Comparison of ENCODE assay signal across 23 cellular contexts in the genomic region with DNA sequence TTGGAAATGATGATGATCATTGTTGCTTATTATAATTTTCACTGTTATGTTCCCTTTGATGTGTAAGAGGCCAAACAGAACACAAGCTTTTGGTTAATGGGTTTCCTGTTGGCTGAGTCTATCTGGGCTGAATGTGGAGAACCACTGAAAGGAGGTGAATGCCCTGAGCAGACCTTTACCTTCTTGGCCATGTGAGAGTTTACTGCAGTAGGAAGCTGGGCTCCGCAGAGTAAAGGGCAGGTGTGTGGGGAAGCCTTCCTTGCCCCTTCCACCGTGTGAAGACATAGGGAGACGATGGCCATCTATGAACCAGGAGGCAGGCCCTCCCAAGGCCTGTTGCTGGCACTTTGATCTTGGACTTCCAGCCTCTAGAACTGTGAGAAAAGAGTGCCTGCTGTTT.
A peak's percentile ranks its signal among the peaks of the same experiment; 100 is the strongest.
DNase-seq lines count a peak whose midpoint lies in the region; ATAC-seq, FAIRE-seq and TF ChIP-seq lines count a peak whose summit lies in the region.
"Had no signal": no experiment of that assay in that cellular context is flagged by ENCODE, and none has a peak within 500 bp of the region (broad histone marks: within the 10 kb centered on the region; RNA-seq: fewer than 3 reads in every experiment).

No MANE protein-coding gene starts in this region.

- no peak overlapping the region for H3K4me3 ChIP-seq in breast epithelium
- no peak overlapping the region for H3K4me3 ChIP-seq in mammary epithelial cell (replicated peaks in 1 of 3; ENCODE audit: insufficient read depth in 1 of 3, low read depth in 2 of 3, low read length in 3 of 3)
- 0 out of 8 replicates have a peak overlapping the region, but pooled peaks of 1 of the 4 experiments have one; percentile 12 for H3K4me3 ChIP-seq in H1 (ENCODE audit: extremely low read depth in 1 of 4, insufficient read depth in 2 of 4, low read depth in 3 of 4, low read length in 4 of 4)
- H3K4me3 ChIP-seq in neuron (ENCODE audit: low read length) = no peak overlapping the region
- H3K4me3 ChIP-seq in uterus = no peak overlapping the region
- H3K4me3 ChIP-seq: cardiac muscle cell, heart left ventricle, MG63, mucosa of descending colon, transverse colon had no signal

- no TSS peak for BruUV-seq in mammary epithelial cell (replicated peaks; lab: Mats Ljungman, UMichigan)

- H3K56ac ChIP-seq in H1 (replicated peaks; ENCODE audit: insufficient read length, low read depth, low read length) = no peak overlapping the region

- intact Hi-C loops in breast epithelium (cut with DNase I; ENCODE audit: low total_unique reads) = loop anchor here (10.0 kb wide), 3 partner anchors 153 to 533 kb away; no protein-coding TSS in a partner anchor
- intact Hi-C loops in mammary epithelial cell (cut with micrococcal nuclease) = loop anchor here (1.0 to 10.0 kb wide), 7 partner anchors 122 to 557 kb away; a partner anchor contains a TSS
- intact Hi-C loops in uterus (cut with DNase I; ENCODE audit: low total_unique reads) = loop anchor here (5.0 kb wide), 1 partner anchor 155 kb away; no protein-coding TSS in a partner anchor

- dilution Hi-C loops in mammary epithelial cell (cut with HindIII; ENCODE audit: low sequenced_read_pairs) = loop anchor here (5.0 to 25.0 kb wide), 3 partner anchors 85 to 555 kb away; no protein-coding TSS in a partner anchor

- H2BK12ac ChIP-seq in H1 (ENCODE audit: low read depth, low read length) = peak overlapping the region; percentile 35; the same call in 1 of the 2 replicates

- H3K4me1 ChIP-seq in breast epithelium (peaks cover 5 to 9% of the 10 kb centered on the region in 2 donors), mammary epithelial cell (ENCODE audit: insufficient read depth, low read length) (peaks cover 10% of the 10 kb centered on the region), H1 (replicated peaks in 1 of 4; ENCODE audit: control insufficient read depth in 3 of 4, insufficient read depth in 4 of 4, low read length in 3 of 4) (peaks cover 3 to 21% (median 11%) of the 10 kb centered on the region in 4 experiments; a peak in 6 of 7 replicates), neuron (ENCODE audit: insufficient read depth, low read length) (peaks cover 22% of the 10 kb centered on the region), uterus (peaks cover 0 to 6% of the 10 kb centered on the region in 2 donors)

- H3K18ac ChIP-seq in H1 (ENCODE audit: extremely low read depth, low read length) = peak overlapping the region; percentile 9; the same call in 1 of the 2 replicates

- 0 out of 2 replicates have a peak overlapping the region, but pooled peaks have one; percentile 3 for H2AK5ac ChIP-seq in H1 (ENCODE audit: low read depth, low read length)

- ATAC-seq in GM19463 (IDR thresholded peaks at IDR 0.05; ENCODE audit: unreplicated experiment) = no peak
- ATAC-seq: activated CD8-positive, alpha-beta T cell treated with anti-CD3 and anti-CD28 coated beads for 36 hours; heart left ventricle; mucosa of descending colon had no signal

- no peak for DNase-seq in breast epithelium (ENCODE audit: low spot score in 2 of 2)
- DNase-seq in mammary epithelial cell = no peak
- no peak for DNase-seq in H1 (ENCODE audit: low read depth in 1 of 2, low spot score in 2 of 2)
- DNase-seq in uterus = no peak
- DNase-seq in NCI-H1436 treated with DMSO at 0.1 percent for 48 hours (lab: John Stamatoyannopoulos, UW) = no peak
- DNase-seq in GM13977 (ENCODE audit: low spot score) = no peak
- DNase-seq: activated B cell treated with CpG ODN at 0.5 μM for 24 hours; activated CD8-positive, alpha-beta T cell treated with anti-CD3 and anti-CD28 coated beads for 36 hours; activated gamma-delta T cell treated with Interleukin-2 at 50 U/mL for 16 hours; AML-193; CD8-positive, alpha-beta memory T cell; heart left ventricle; MG63; mucosa of descending colon; NCI-H524 treated with DMSO at 0.1 percent for 48 hours; nucleus accumbens; retina; stimulated activated CD4-positive, alpha-beta T cell treated with anti-CD3 and anti-CD28 coated beads, Interleukin-4, amount 100 ng/mL, for 24 hours; transverse colon had no signal

- H3K14ac ChIP-seq in H1 (ENCODE audit: insufficient read length) = no peak overlapping the region

- H4K20me1 ChIP-seq in mammary epithelial cell (ENCODE audit: insufficient read depth, low read length) = no peaks in the 10 kb centered on the region
- H4K20me1 ChIP-seq in H1 (replicated peaks in 1 of 2; ENCODE audit: control insufficient read depth in 1 of 2, insufficient read depth in 2 of 2, low read length in 2 of 2) = no peaks in the 10 kb centered on the region

- CTCF ChIA-PET in mammary epithelial cell (lab: Charles Lee; ENCODE audit: low non-redundant PET) (interaction anchor here (1.5 kb wide), 1 partner anchor 156 kb away, joined by 5 read pairs; no protein-coding TSS in a partner anchor), H1 (lab: Charles Lee; ENCODE audit: partially characterized antibody) (interaction anchor here (0.6 to 8.7 kb wide), 69 partner anchors 10 to 587 kb away, joined by 3 to 214 read pairs (median 5); a partner anchor contains a TSS)

- H2AFZ ChIP-seq in mammary epithelial cell (ENCODE audit: low read depth, low read length) (no peak overlapping the region), H1 (ENCODE audit: low read length) (peak overlapping the region; percentile 92), neuron (ENCODE audit: low read depth, low read length) (peak overlapping the region; percentile 57)

- no peak overlapping the region for H3K23ac ChIP-seq in H1 (ENCODE audit: insufficient read length)

- H3K27me3 ChIP-seq in breast epithelium (no peaks in the 10 kb centered on the region), mammary epithelial cell (ENCODE audit: insufficient read depth, low read length) (no peaks in the 10 kb centered on the region), H1 (replicated peaks in 1 of 4; ENCODE audit: control insufficient read depth in 3 of 4, extremely low read depth in 1 of 4, insufficient read depth in 3 of 4, low read length in 3 of 4) (no peaks in the 10 kb centered on the region), neuron (ENCODE audit: insufficient read depth, low read length) (no peaks in the 10 kb centered on the region), uterus (no peaks in the 10 kb centered on the region)
- H3K27me3 ChIP-seq: cardiac muscle cell, heart left ventricle, MG63, transverse colon had no signal

- peak overlapping the region; percentile 29; the same call in 1 of the 2 replicates for H2BK15ac ChIP-seq in H1 (ENCODE audit: low read length)

- 73% methylated on average over 3 of the region's 3 CpGs for WGBS in mammary epithelial cell (ENCODE audit: low coverage, missing lambda C conversion rate)
- WGBS in H1 (ENCODE audit: extremely low coverage in 1 of 2, insufficient coverage in 1 of 2, insufficient read length in 1 of 2, insufficient replicate concordance in 2 of 2, low coverage in 1 of 2, low lambda C conversion rate in 2 of 2, missing lambda C conversion rate in 1 of 2), 2 experiments = 93% methylated on average over 3 of the region's 3 CpGs; no CpG with 5 or more reads in 1 of the 2 experiments

- H3K9ac ChIP-seq in mammary epithelial cell (ENCODE audit: insufficient read depth, low read length) (no peak overlapping the region), H1 (replicated peaks in 1 of 4; ENCODE audit: extremely low read depth in 1 of 4, low read depth in 3 of 4, low read length in 3 of 4) (no peak overlapping the region)

- POLR2A ChIA-PET in H1 (lab: Charles Lee; ENCODE audit: partially characterized antibody) = interaction anchor here (0.7 to 1.8 kb wide), 4 partner anchors 9 to 138 kb away, joined by 3 to 5 read pairs (median 4); no protein-coding TSS in a partner anchor

- FAIRE-seq in H1 (lab: Jason Lieb, UNC) = no peak
- FAIRE-seq: H54 had no signal

- H3K36me3 ChIP-seq in breast epithelium (no peaks in the 10 kb centered on the region), mammary epithelial cell (ENCODE audit: insufficient read depth, low read length) (no peaks in the 10 kb centered on the region), H1 (ENCODE audit: control insufficient read depth in 2 of 4, insufficient read depth in 4 of 4, low read length in 3 of 4) (no peaks in the 10 kb centered on the region), neuron (ENCODE audit: insufficient read depth, low read length) (no peaks in the 10 kb centered on the region), uterus (no peaks in the 10 kb centered on the region)
- H3K36me3 ChIP-seq: cardiac muscle cell, heart left ventricle, MG63, transverse colon had no signal

- peak overlapping the region; percentile 86; the same call in 1 of the 2 replicates for H2BK20ac ChIP-seq in H1 (ENCODE audit: low read length)

- TF ChIP-seq POLR2A in breast epithelium (IDR thresholded peaks at IDR 0.05) (no peak), H1 (IDR thresholded peaks at IDR 0.05; ENCODE audit: control extremely low read depth in 1 of 2, low read depth in 2 of 2, low read length in 2 of 2) (no peak), uterus (IDR thresholded peaks at IDR 0.05) (no peak)

- H3K23me2 ChIP-seq in H1 (ENCODE audit: low read depth, low read length) = no peaks in the 10 kb centered on the region; the same call in 1 of the 2 replicates

- H4K91ac ChIP-seq in H1 (replicated peaks; ENCODE audit: insufficient read length, low read length) = no peak overlapping the region

- 0 out of 2 replicates have a peak overlapping the region, but pooled peaks have one; percentile 68 for H2BK5ac ChIP-seq in H1 (ENCODE audit: low read depth, low read length)

- in situ Hi-C loops in mammary epithelial cell (cut with MboI; ENCODE audit: low sequenced_read_pairs in 2 of 2) = loop anchor here in 1 of 2 donors (5.0 to 25.0 kb wide), 3 partner anchors 155 to 545 kb away; no protein-coding TSS in a partner anchor
- in situ Hi-C loops in GM13977 (cut with MboI; ENCODE audit: low pct_unique_long_range_greater_than_20kb, low sequenced_read_pairs, unreplicated experiment) = loop anchor here (25.0 kb wide), 2 partner anchors 530 to 705 kb away; no protein-coding TSS in a partner anchor

- no peak for TF ChIP-seq EP300 in H1 (IDR thresholded peaks at IDR 0.05; ENCODE audit: borderline replicate concordance in 1 of 2, low read depth in 2 of 2, low read length in 2 of 2)

- no peak overlapping the region for H3K4ac ChIP-seq in H1 (replicated peaks; ENCODE audit: insufficient read length, low read depth, low read length)

- TF ChIP-seq RAD21 in H1 (IDR thresholded peaks at IDR 0.05 in 1 of 2, conservative IDR thresholded peaks at IDR 0.05 in 1 of 2; ENCODE audit: low read depth in 2 of 2, low read length in 2 of 2) = no peak

- no peak overlapping the region for H4K8ac ChIP-seq in H1 (ENCODE audit: extremely low read depth, insufficient read depth, low read length)

- H3K4me2 ChIP-seq in mammary epithelial cell (ENCODE audit: insufficient read depth, low read depth, low read length) (no peak overlapping the region), H1 (ENCODE audit: insufficient read depth in 1 of 2, low read depth in 2 of 2, low read length in 2 of 2) (peak overlapping the region; percentile 19 to 51)

- H3K9me3 ChIP-seq in breast epithelium = no peaks in the 10 kb centered on the region
- H3K9me3 ChIP-seq in mammary epithelial cell (replicated peaks; ENCODE audit: insufficient read depth, low read length) = no peaks in the 10 kb centered on the region
- H3K9me3 ChIP-seq in H1 (ENCODE audit: insufficient read depth in 2 of 2, low read depth in 1 of 2, low read length in 1 of 2) = no peaks in the 10 kb centered on the region
- H3K9me3 ChIP-seq in neuron (ENCODE audit: low read length) = no peaks in the 10 kb centered on the region
- no peaks in the 10 kb centered on the region for H3K9me3 ChIP-seq in uterus
- H3K9me3 ChIP-seq: heart left ventricle, MG63, mucosa of descending colon, transverse colon had no signal

- H3K27ac ChIP-seq in breast epithelium = peak overlapping the region; percentile 71 to 89
- H3K27ac ChIP-seq in mammary epithelial cell (ENCODE audit: insufficient read depth, low read depth, low read length) = no peak overlapping the region
- H3K27ac ChIP-seq in H1 (ENCODE audit: low read depth, low read length) = no peak overlapping the region
- H3K27ac ChIP-seq in uterus = peak overlapping the region; percentile 76 to 91
- H3K27ac ChIP-seq: cardiac muscle cell had no signal

- peak overlapping the region; percentile 12 for H2BK120ac ChIP-seq in H1 (replicated peaks; ENCODE audit: low read depth, low read length)

- H4K5ac ChIP-seq in H1 (ENCODE audit: insufficient read length, low read depth, low read length) = no peak overlapping the region

- no peaks in the 10 kb centered on the region for H3K79me1 ChIP-seq in H1 (ENCODE audit: low read depth, low read length)

- H3K79me2 ChIP-seq in mammary epithelial cell (ENCODE audit: insufficient read depth, low read length) (no peaks in the 10 kb centered on the region), H1 (ENCODE audit: control insufficient read depth in 1 of 2, insufficient read depth in 2 of 2, low read length in 2 of 2) (no peaks in the 10 kb centered on the region)

- no peak for TF ChIP-seq CTCF in breast epithelium (IDR thresholded peaks at IDR 0.05)
- TF ChIP-seq CTCF in mammary epithelial cell (conservative IDR thresholded peaks at IDR 0.05 in 1 of 2, IDR thresholded peaks at IDR 0.05 in 1 of 2; ENCODE audit: extremely low read depth in 1 of 2, insufficient read depth in 1 of 2, low read depth in 1 of 2, low read length in 2 of 2) = no peak
- TF ChIP-seq CTCF in H1 (IDR thresholded peaks at IDR 0.05; ENCODE audit: control extremely low read depth in 1 of 3, insufficient read depth in 1 of 3, low read depth in 1 of 3, low read length in 3 of 3) = no peak
- TF ChIP-seq CTCF in uterus (IDR thresholded peaks at IDR 0.05) = no peak
- no peak for TF ChIP-seq CTCF in GM13977 (IDR thresholded peaks at IDR 0.05; ENCODE audit: extremely low read depth, insufficient read depth, missing control alignments)

Comparison
In these comparisons a context has a peak if more than half of its experiments do, and no peak if none do; other contexts are left out.
1. H3K27ac ChIP-seq: peak in breast epithelium (2 of 2) and uterus (2 of 2); none in mammary epithelial cell (single experiment) and H1 (single experiment).